In the genomic region with DNA sequence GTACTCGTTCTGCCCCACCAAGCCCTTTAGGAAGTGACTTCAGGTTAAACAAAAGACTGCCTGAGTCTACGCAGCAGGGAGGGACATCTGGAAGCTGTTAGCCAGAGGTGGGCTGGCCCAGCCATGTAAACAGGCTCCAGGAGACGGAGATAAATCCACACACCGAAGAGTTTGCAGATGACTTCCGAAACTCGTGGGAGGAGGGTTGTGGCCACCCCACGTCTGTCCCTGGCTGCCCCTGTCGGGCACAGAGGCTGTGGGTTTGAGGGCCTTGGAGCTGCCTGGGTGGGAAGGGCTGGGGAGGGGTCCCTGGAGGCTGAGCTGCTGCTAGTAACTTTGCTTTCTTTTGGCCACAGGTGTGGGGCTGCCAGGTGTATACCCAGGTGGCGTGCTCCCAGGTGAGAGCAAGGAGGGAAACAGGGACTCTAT, we compare ENCODE assay signal across 13 cellular contexts. TPM values are rescaled to one million over a fixed set of nuclear protein-coding genes. Genes with fewer than 3 reads are reported as not detected.
DNase-seq lines count a peak whose midpoint lies in the region; ATAC-seq, FAIRE-seq and TF ChIP-seq lines count a peak whose summit lies in the region.
"Had no signal": no experiment of that assay in that cellular context is flagged by ENCODE, and none has a peak within 500 bp of the region (broad histone marks: within the 10 kb centered on the region; RNA-seq: fewer than 3 reads in every experiment).

No MANE protein-coding gene starts in this region.

- H3K27me3 ChIP-seq in SJCRH30, result no peaks in the 10 kb centered on the region
- no peaks in the 10 kb centered on the region for H3K27me3 ChIP-seq in iPS-18a (ENCODE audit: control insufficient read depth, insufficient read depth, low read length)
- no peaks in the 10 kb centered on the region for H3K27me3 ChIP-seq in thoracic aorta (replicated peaks; ENCODE audit: insufficient read depth)

- DNase-seq in DMS 273 (lab: John Stamatoyannopoulos, UW; ENCODE audit: unreplicated experiment) (peak; percentile 73), DMS 273 treated with DMSO at 0.1 percent for 48 hours (lab: John Stamatoyannopoulos, UW) (no peak), SJCRH30 (no peak), thoracic aorta (ENCODE audit: low spot score) (no peak), T-helper 2 cell (no peak), D721Med (ENCODE audit: insufficient read length, low spot score) (no peak)
- DNase-seq in activated T-cell treated with anti-CD3 and anti-CD28 coated beads, Interleukin-2, amount 50 U/mL, for 24 hours, result no peak
- DNase-seq: activated CD4-positive, CD25-positive, alpha-beta regulatory T cell treated with anti-CD3 and anti-CD28 coated beads, Interleukin-2, amount 50 U/mL, for 72 hours; activated naive CD8-positive, alpha-beta T cell treated with anti-CD3 and anti-CD28 coated beads, Interleukin-2, amount 50 U/mL, for 24 hours; Karpas-422; stimulated activated CD4-positive, alpha-beta T cell treated with anti-CD3 and anti-CD28 coated beads, Interleukin-2, amount 100 ng/mL, for 24 hours had no signal

- peaks cover 7% of the 10 kb centered on the region for H3K36me3 ChIP-seq in SJCRH30
- H3K36me3 ChIP-seq in iPS-18a (ENCODE audit: control insufficient read depth, low read depth, low read length), result no peaks in the 10 kb centered on the region
- peaks cover 92% of the 10 kb centered on the region for H3K36me3 ChIP-seq in thoracic aorta

- peak overlapping the region; percentile 14 for H3K9ac ChIP-seq in iPS-18a (ENCODE audit: low read length)

- H3K4me3 Mint-ChIP-seq in activated T-cell treated with anti-CD3 and anti-CD28 coated beads, Interleukin-2, amount 50 U/mL, for 24 hours, result no peak overlapping the region
- H3K4me3 Mint-ChIP-seq: activated naive CD8-positive, alpha-beta T cell treated with anti-CD3 and anti-CD28 coated beads, Interleukin-2, amount 50 U/mL, for 24 hours had no signal

- H3K4me1 Mint-ChIP-seq in activated T-cell treated with anti-CD3 and anti-CD28 coated beads, Interleukin-2, amount 50 U/mL, for 24 hours (ENCODE audit: low read depth), result no peaks in the 10 kb centered on the region
- H3K4me1 Mint-ChIP-seq: activated naive CD8-positive, alpha-beta T cell treated with anti-CD3 and anti-CD28 coated beads, Interleukin-2, amount 50 U/mL, for 24 hours had no signal

- no peaks in the 10 kb centered on the region for H3K27me3 Mint-ChIP-seq in activated T-cell treated with anti-CD3 and anti-CD28 coated beads, Interleukin-2, amount 50 U/mL, for 24 hours
- H3K27me3 Mint-ChIP-seq: activated naive CD8-positive, alpha-beta T cell treated with anti-CD3 and anti-CD28 coated beads, Interleukin-2, amount 50 U/mL, for 24 hours had no signal

- H3K27ac ChIP-seq in SJCRH30, result peak overlapping the region; percentile 64; the same call in 1 of the 2 replicates
- H3K27ac ChIP-seq in iPS-18a (ENCODE audit: low read length), result peak overlapping the region; percentile 33
- peak overlapping the region; percentile 94 to 95 for H3K27ac ChIP-seq in thoracic aorta
- H3K27ac ChIP-seq: 22Rv1 had no signal

- ATAC-seq in thoracic aorta (ENCODE audit: insufficient number of reproducible peaks, low FRiP score, low read depth), result no peak
- ATAC-seq: activated naive CD8-positive, alpha-beta T cell treated with anti-CD3 and anti-CD28 coated beads, Interleukin-2, amount 50 U/mL, for 24 hours had no signal

- no peaks in the 10 kb centered on the region for H3K36me3 Mint-ChIP-seq in activated T-cell treated with anti-CD3 and anti-CD28 coated beads, Interleukin-2, amount 50 U/mL, for 24 hours (ENCODE audit: low read depth)

- H3K27ac Mint-ChIP-seq in activated T-cell treated with anti-CD3 and anti-CD28 coated beads, Interleukin-2, amount 50 U/mL, for 24 hours, result no peak overlapping the region
- H3K27ac Mint-ChIP-seq: activated naive CD8-positive, alpha-beta T cell treated with anti-CD3 and anti-CD28 coated beads, Interleukin-2, amount 50 U/mL, for 24 hours had no signal

- H3K4me3 ChIP-seq in SJCRH30 (no peak overlapping the region), iPS-18a (ENCODE audit: low read length) (peak overlapping the region; percentile 5), thoracic aorta (no peak overlapping the region)

- TF ChIP-seq CTCF in thoracic aorta (IDR thresholded peaks at IDR 0.05), result no peak
- no peak for TF ChIP-seq CTCF in D721Med (IDR thresholded peaks at IDR 0.05; ENCODE audit: insufficient read depth, missing control alignments)

- H3K9me3 ChIP-seq in SJCRH30 (replicated peaks) (no peaks in the 10 kb centered on the region), iPS-18a (ENCODE audit: control insufficient read depth, low read depth, low read length) (no peaks in the 10 kb centered on the region), thoracic aorta (no peaks in the 10 kb centered on the region)

- H3K4me1 ChIP-seq in SJCRH30, result peaks cover 49% of the 10 kb centered on the region
- peaks cover 25% of the 10 kb centered on the region for H3K4me1 ChIP-seq in iPS-18a (ENCODE audit: control insufficient read depth, low read depth, low read length)
- peaks cover 0 to 58% of the 10 kb centered on the region in 2 donors for H3K4me1 ChIP-seq in thoracic aorta (ENCODE audit: control insufficient read depth in 1 of 2, low read depth in 2 of 2)

- no peaks in the 10 kb centered on the region for H3K9me3 Mint-ChIP-seq in activated T-cell treated with anti-CD3 and anti-CD28 coated beads, Interleukin-2, amount 50 U/mL, for 24 hours
- H3K9me3 Mint-ChIP-seq: activated naive CD8-positive, alpha-beta T cell treated with anti-CD3 and anti-CD28 coated beads, Interleukin-2, amount 50 U/mL, for 24 hours had no signal

- FAIRE-seq in D721Med (lab: Jason Lieb, UNC), result no peak

RNA-seq across cellular contexts. Expression of a gene that starts 15.6 kb away (rescaled TPM):
- 100 and 110 TPM in 2 replicates for total RNA-seq in SJCRH30 (2014; rRNA removed; shearing (Covaris generic))
- total RNA-seq in thoracic aorta, result 1,000 to 10,000 TPM; 1,484 to 3,836 TPM

RNA-seq across cellular contexts. Expression of a gene that starts 40.1 kb away (rescaled TPM):
- 43.2 and 43.4 TPM in 2 replicates for total RNA-seq in SJCRH30 (2014; rRNA removed; shearing (Covaris generic))
- total RNA-seq in thoracic aorta, result 10 to 100 TPM; 19.7 to 19.9 TPM

Comparison
In these comparisons a context has a peak if more than half of its experiments do, and no peak if none do; other contexts are left out.
1. H3K27ac ChIP-seq: peak in every context shown above with its lines; median percentile 94 in thoracic aorta; 64 in SJCRH30; 33 in iPS-18a.
2. RNA of a gene that starts 15.6 kb away (total RNA-seq): 1,484 to 3,836 TPM in thoracic aorta; 100 to 110 TPM in SJCRH30; every median in the first group is over 10 times any median in the second.